1 cellular context compared by ENCODE assay signal in genomic region chr5:96699186-96699820, GRCh38.
A peak's percentile ranks its signal among the peaks of the same experiment; 100 is the strongest.
TF ChIP-seq lines count a peak whose summit lies in the region.

No MANE protein-coding gene starts in this region.

TF ChIP-seq in WTC11, 78 proteins besides CTCF, POLR2A, EP300 and RAD21 (continued from another document):
- TF ChIP-seq USF1 (CRISPR knock-in tag; IDR thresholded peaks at IDR 0.05) (peak; percentile 89), USF2 (CRISPR knock-in tag; IDR thresholded peaks at IDR 0.05) (peak; percentile 89)
- TF ChIP-seq, protein P1, sequence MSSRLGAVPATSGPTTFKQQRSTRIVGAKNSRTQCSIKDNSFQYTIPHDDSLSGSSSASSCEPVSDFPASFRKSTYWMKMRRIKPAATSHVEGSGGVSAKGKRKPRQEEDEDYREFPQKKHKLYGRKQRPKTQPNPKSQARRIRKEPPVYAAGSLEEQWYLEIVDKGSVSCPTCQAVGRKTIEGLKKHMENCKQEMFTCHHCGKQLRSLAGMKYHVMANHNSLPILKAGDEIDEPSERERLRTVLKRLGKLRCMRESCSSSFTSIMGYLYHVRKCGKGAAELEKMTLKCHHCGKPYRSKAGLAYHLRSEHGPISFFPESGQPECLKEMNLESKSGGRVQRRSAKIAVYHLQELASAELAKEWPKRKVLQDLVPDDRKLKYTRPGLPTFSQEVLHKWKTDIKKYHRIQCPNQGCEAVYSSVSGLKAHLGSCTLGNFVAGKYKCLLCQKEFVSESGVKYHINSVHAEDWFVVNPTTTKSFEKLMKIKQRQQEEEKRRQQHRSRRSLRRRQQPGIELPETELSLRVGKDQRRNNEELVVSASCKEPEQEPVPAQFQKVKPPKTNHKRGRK (CRISPR knock-in tag; IDR thresholded peaks at IDR 0.05; ENCODE audit: borderline replicate concordance) = no peak
